31 cellular contexts compared by ENCODE assay signal in the genomic region with DNA sequence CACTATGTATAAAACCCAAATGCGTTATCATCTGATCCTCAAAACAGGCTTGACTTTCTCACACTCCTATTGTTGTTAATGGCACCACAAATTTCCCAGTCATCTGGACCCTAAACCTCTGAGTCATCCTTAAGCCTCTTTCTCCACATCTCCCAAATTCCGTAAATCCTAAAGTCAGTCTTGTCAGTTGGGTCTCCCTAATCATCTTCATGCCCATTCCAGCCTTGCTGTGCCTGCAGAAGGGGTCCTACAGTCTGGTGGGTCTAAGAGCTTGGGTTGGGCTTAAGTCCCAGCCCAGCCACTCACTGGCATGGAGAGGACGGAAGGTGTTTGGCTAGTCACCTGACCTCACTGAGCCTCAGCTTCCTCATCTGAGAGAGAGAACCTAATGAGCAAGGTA.
"Had no signal": no experiment of that assay in that cellular context is flagged by ENCODE, and none has a peak within 500 bp of the region (broad histone marks: within the 10 kb centered on the region; RNA-seq: fewer than 3 reads in every experiment).

No MANE protein-coding gene starts in this region.

- DNase-seq: natural killer cell; occipital lobe; ovary; posterior cingulate gyrus; psoas muscle; right cardiac atrium; right lobe of liver; sigmoid colon; spleen; stimulated activated CD4-positive, alpha-beta T cell treated with anti-CD3 and anti-CD28 coated beads, Interleukin-12 subunit alpha, Interleukin-12 subunit beta, amount 100 ng/mL, for 4 hours; stimulated activated CD4-positive, alpha-beta T cell treated with anti-CD3 and anti-CD28 coated beads, Interleukin-1b, Interleukin-23, amount 100 ng/mL, for 48 hours; stimulated activated CD4-positive, alpha-beta T cell treated with anti-CD3 and anti-CD28 coated beads, Interleukin-4, amount 100 ng/mL, for 1 hour; stimulated activated CD4-positive, alpha-beta T cell treated with anti-CD3 and anti-CD28 coated beads, Interleukin-4, amount 100 ng/mL, for 4 hours; stimulated activated CD8-positive, alpha-beta memory T cell treated with anti-CD3 and anti-CD28 coated beads, Interleukin-4, amount 100 ng/mL, for 48 hours; stimulated activated naive CD4-positive, alpha-beta T cell; stomach; thyroid gland; trophoblast cell; upper lobe of left lung had no signal

- H3K27me3 Mint-ChIP-seq: stimulated activated memory B cell treated with anti-CD40 and anti-IgM and Interleukin-4, amounts not matched to agents 10 μg/mL and 1 μg/mL and 100 μg/mL, for 72 hours; stimulated activated naive CD8-positive, alpha-beta T cell treated with anti-CD3 and anti-CD28 coated beads, Interleukin-15, Interleukin-2, amounts not matched to agents 100 ng/mL and 50 ng/mL, for 24 hours had no signal

- H3K4me1 ChIP-seq: right lobe of liver, spleen, stomach, thyroid gland, tibial nerve, upper lobe of left lung, vagina had no signal

- H3K27ac Mint-ChIP-seq: natural killer cell; nephron; neural progenitor cell; progenitor cell of endocrine pancreas; stimulated activated memory B cell treated with anti-CD40 and anti-IgM and Interleukin-4, amounts not matched to agents 10 μg/mL and 1 μg/mL and 100 μg/mL, for 72 hours; stimulated activated naive CD8-positive, alpha-beta T cell treated with anti-CD3 and anti-CD28 coated beads, Interleukin-15, Interleukin-2, amounts not matched to agents 100 ng/mL and 50 ng/mL, for 24 hours had no signal

- H3K9ac ChIP-seq: neural progenitor cell, parathyroid adenoma had no signal

- H3K36me3 Mint-ChIP-seq: natural killer cell, neural progenitor cell had no signal

- H3K4me3 Mint-ChIP-seq: natural killer cell; nephron; neural progenitor cell; stimulated activated memory B cell treated with anti-CD40 and anti-IgM and Interleukin-4, amounts not matched to agents 10 μg/mL and 1 μg/mL and 100 μg/mL, for 72 hours; stimulated activated naive CD8-positive, alpha-beta T cell treated with anti-CD3 and anti-CD28 coated beads, Interleukin-15, Interleukin-2, amounts not matched to agents 100 ng/mL and 50 ng/mL, for 24 hours had no signal

- FAIRE-seq: urothelium cell line had no signal

- H3K4me2 ChIP-seq: smooth muscle cell had no signal

- H3K27ac ChIP-seq: neural progenitor cell, ovary, parathyroid adenoma, psoas muscle, right lobe of liver, sigmoid colon, skin epidermis, spleen, stomach, thoracic aorta, thyroid gland, tibial nerve, upper lobe of left lung, vagina had no signal

- H3K9me3 Mint-ChIP-seq: natural killer cell; nephron; neural progenitor cell; stimulated activated memory B cell treated with anti-CD40 and anti-IgM and Interleukin-4, amounts not matched to agents 10 μg/mL and 1 μg/mL and 100 μg/mL, for 72 hours; stimulated activated naive CD8-positive, alpha-beta T cell treated with anti-CD3 and anti-CD28 coated beads, Interleukin-15, Interleukin-2, amounts not matched to agents 100 ng/mL and 50 ng/mL, for 24 hours had no signal

- H2AFZ ChIP-seq: neural progenitor cell, parathyroid adenoma had no signal

- H3K4me3 ChIP-seq: neural progenitor cell, ovary, psoas muscle, right lobe of liver, sigmoid colon, skin epidermis, smooth muscle cell, spleen, stomach, thoracic aorta, thyroid gland, tibial nerve, upper lobe of left lung, vagina had no signal

- H3K9me3 ChIP-seq: ovary, psoas muscle, right lobe of liver, sigmoid colon, spleen, stomach, thoracic aorta, thyroid gland, tibial nerve, upper lobe of left lung, vagina had no signal

- H3K27me3 ChIP-seq: neural progenitor cell, ovary, right lobe of liver, sigmoid colon, spleen, stomach, thyroid gland, tibial nerve, upper lobe of left lung, vagina had no signal

- H3K79me2 ChIP-seq: parathyroid adenoma had no signal

- H3K36me3 ChIP-seq: neural progenitor cell, ovary, right lobe of liver, sigmoid colon, spleen, stomach, thoracic aorta, thyroid gland, tibial nerve, upper lobe of left lung, vagina had no signal
